27 cellular contexts compared by ENCODE assay signal in genomic region chr18:62811674-62812073, GRCh38.
"Had no signal": no experiment of that assay in that cellular context is flagged by ENCODE, and none has a peak within 500 bp of the region (broad histone marks: within the 10 kb centered on the region; RNA-seq: fewer than 3 reads in every experiment).

No MANE protein-coding gene starts in this region.

- H3K27ac Mint-ChIP-seq: activated CD4-positive, alpha-beta T cell treated with anti-CD3 and anti-CD28 coated beads, Interleukin-2, amount 10 ng/mL, durations not matched to agents 7 days and 5 days; activated CD8-positive, alpha-beta memory T cell treated with anti-CD3 and anti-CD28 coated beads, Interleukin-2, amount 10 ng/mL, durations not matched to agents 7 days and 5 days; activated CD8-positive, alpha-beta T cell treated with anti-CD3 and anti-CD28 coated beads for 36 hours; activated T-helper 1 cell treated with anti-CD3 and anti-CD28 coated beads, Interleukin-12 subunit alpha, Interleukin-12 subunit beta, Interleukin-2, Interleukin-4 antibody, amounts not matched to agents 30 ng/mL and 10 ng/mL and 1 ng/mL, durations not matched to agents 14 hours and 24 hours and 36 hours; naive thymus-derived CD8-positive, alpha-beta T cell; stimulated activated naive CD8-positive, alpha-beta T cell treated with anti-CD3 and anti-CD28 coated beads, Interleukin-15, amount 100 ng/mL, for 72 hours; T-cell; T-helper 2 cell treated with Interferon-gamma antibody and Interleukin-4, amounts not matched to agents 5 μg/mL and 100 μg/mL, for 36 hours had no signal

- H3K9me3 ChIP-seq: colonic mucosa, esophagus muscularis mucosa, gastroesophageal sphincter, heart left ventricle, left lung, prostate gland, right atrium auricular region, tibial nerve, vagina had no signal

- H3K36me3 ChIP-seq: colonic mucosa, esophagus muscularis mucosa, gastroesophageal sphincter, heart left ventricle, left lung, prostate gland, right atrium auricular region, tibial nerve, vagina had no signal

- H3K36me3 Mint-ChIP-seq: T-cell had no signal

- H3K27me3 Mint-ChIP-seq: activated CD4-positive, alpha-beta T cell treated with anti-CD3 and anti-CD28 coated beads, Interleukin-2, amount 10 ng/mL, durations not matched to agents 7 days and 5 days; activated CD8-positive, alpha-beta memory T cell treated with anti-CD3 and anti-CD28 coated beads, Interleukin-2, amount 10 ng/mL, durations not matched to agents 7 days and 5 days; activated CD8-positive, alpha-beta T cell treated with anti-CD3 and anti-CD28 coated beads for 36 hours; central memory CD8-positive, alpha-beta T cell; stimulated activated naive CD8-positive, alpha-beta T cell treated with anti-CD3 and anti-CD28 coated beads, Interleukin-15, amount 100 ng/mL, for 72 hours; T-cell had no signal

- H3K4me1 Mint-ChIP-seq: activated CD4-positive, alpha-beta T cell treated with anti-CD3 and anti-CD28 coated beads, Interleukin-2, amount 10 ng/mL, durations not matched to agents 7 days and 5 days had no signal

- H3K9me3 Mint-ChIP-seq: activated CD4-positive, alpha-beta T cell treated with anti-CD3 and anti-CD28 coated beads, Interleukin-2, amount 10 ng/mL, durations not matched to agents 7 days and 5 days; activated CD8-positive, alpha-beta T cell treated with anti-CD3 and anti-CD28 coated beads for 36 hours; activated T-helper 1 cell treated with anti-CD3 and anti-CD28 coated beads, Interleukin-12 subunit alpha, Interleukin-12 subunit beta, Interleukin-2, Interleukin-4 antibody, amounts not matched to agents 30 ng/mL and 10 ng/mL and 1 ng/mL, durations not matched to agents 14 hours and 24 hours and 36 hours; central memory CD8-positive, alpha-beta T cell; stimulated activated naive CD8-positive, alpha-beta T cell treated with anti-CD3 and anti-CD28 coated beads, Interleukin-15, amount 100 ng/mL, for 72 hours; T-cell; T-helper 2 cell treated with Interferon-gamma antibody and Interleukin-4, amounts not matched to agents 5 μg/mL and 100 μg/mL, for 36 hours had no signal

- ATAC-seq: activated CD4-positive, CD25-positive, alpha-beta regulatory T cell treated with anti-CD3 and anti-CD28 coated beads, Interleukin-2, amount 50 U/mL, for 24 hours; activated CD8-positive, alpha-beta memory T cell treated with anti-CD3 and anti-CD28 coated beads, Interleukin-2, amount 10 ng/mL, durations not matched to agents 7 days and 5 days; activated CD8-positive, alpha-beta T cell treated with anti-CD3 and anti-CD28 coated beads for 36 hours; gastroesophageal sphincter; heart left ventricle; left lung; naive thymus-derived CD8-positive, alpha-beta T cell; stimulated activated naive CD8-positive, alpha-beta T cell treated with anti-CD3 and anti-CD28 coated beads, Interleukin-15, amount 100 ng/mL, for 72 hours; T-cell had no signal

- H3K4me3 Mint-ChIP-seq: activated CD4-positive, alpha-beta T cell treated with anti-CD3 and anti-CD28 coated beads, Interleukin-2, amount 10 ng/mL, durations not matched to agents 7 days and 5 days; activated CD8-positive, alpha-beta memory T cell treated with anti-CD3 and anti-CD28 coated beads, Interleukin-2, amount 10 ng/mL, durations not matched to agents 7 days and 5 days; activated CD8-positive, alpha-beta T cell treated with anti-CD3 and anti-CD28 coated beads for 36 hours; activated T-helper 1 cell treated with anti-CD3 and anti-CD28 coated beads, Interleukin-12 subunit alpha, Interleukin-12 subunit beta, Interleukin-2, Interleukin-4 antibody, amounts not matched to agents 30 ng/mL and 10 ng/mL and 1 ng/mL, durations not matched to agents 14 hours and 24 hours and 36 hours; central memory CD8-positive, alpha-beta T cell; naive thymus-derived CD8-positive, alpha-beta T cell; stimulated activated naive CD8-positive, alpha-beta T cell treated with anti-CD3 and anti-CD28 coated beads, Interleukin-15, amount 100 ng/mL, for 72 hours; T-cell; T-helper 2 cell treated with Interferon-gamma antibody and Interleukin-4, amounts not matched to agents 5 μg/mL and 100 μg/mL, for 36 hours had no signal

- H3K27me3 ChIP-seq: colonic mucosa, dorsolateral prefrontal cortex, esophagus muscularis mucosa, gastroesophageal sphincter, heart left ventricle, left lung, right atrium auricular region, tibial nerve, vagina had no signal

- DNase-seq: activated CD4-positive, alpha-beta T cell treated with anti-CD3 and anti-CD28 coated beads, Interleukin-2, amount 10 ng/mL, durations not matched to agents 7 days and 5 days; activated CD8-positive, alpha-beta memory T cell treated with anti-CD3 and anti-CD28 coated beads, Interleukin-2, amount 10 ng/mL, durations not matched to agents 7 days and 5 days; activated CD8-positive, alpha-beta T cell treated with anti-CD3 and anti-CD28 coated beads for 36 hours; activated gamma-delta T cell; activated naive CD4-positive, alpha-beta T cell treated with anti-CD3 and anti-CD28 coated beads, Interleukin-2, amount 50 U/mL, for 16 hours; activated T-cell treated with anti-CD3 and anti-CD28 coated beads for 4 hours; aorta; colonic mucosa; dorsolateral prefrontal cortex; heart left ventricle; left lung; naive thymus-derived CD8-positive, alpha-beta T cell; stimulated activated CD4-positive, alpha-beta T cell treated with anti-CD3 and anti-CD28 coated beads, Interleukin-1b, Interleukin-23, amount 100 ng/mL, for 48 hours; stimulated activated naive CD8-positive, alpha-beta T cell treated with anti-CD3 and anti-CD28 coated beads, Interleukin-15, amount 100 ng/mL, for 72 hours; T-cell had no signal

- H3K4me3 ChIP-seq: colonic mucosa, dorsolateral prefrontal cortex, esophagus muscularis mucosa, gastroesophageal sphincter, heart left ventricle, left lung, lung, prostate gland, right atrium auricular region, tibial nerve, vagina had no signal

- H3K4me1 ChIP-seq: prostate gland, vagina had no signal

- H3K27ac ChIP-seq: colonic mucosa, esophagus muscularis mucosa, gastroesophageal sphincter, heart left ventricle, left lung, prostate gland, right atrium auricular region, tibial nerve, vagina, VCaP had no signal
